18 cellular contexts compared by ENCODE assay signal in the genomic region with DNA sequence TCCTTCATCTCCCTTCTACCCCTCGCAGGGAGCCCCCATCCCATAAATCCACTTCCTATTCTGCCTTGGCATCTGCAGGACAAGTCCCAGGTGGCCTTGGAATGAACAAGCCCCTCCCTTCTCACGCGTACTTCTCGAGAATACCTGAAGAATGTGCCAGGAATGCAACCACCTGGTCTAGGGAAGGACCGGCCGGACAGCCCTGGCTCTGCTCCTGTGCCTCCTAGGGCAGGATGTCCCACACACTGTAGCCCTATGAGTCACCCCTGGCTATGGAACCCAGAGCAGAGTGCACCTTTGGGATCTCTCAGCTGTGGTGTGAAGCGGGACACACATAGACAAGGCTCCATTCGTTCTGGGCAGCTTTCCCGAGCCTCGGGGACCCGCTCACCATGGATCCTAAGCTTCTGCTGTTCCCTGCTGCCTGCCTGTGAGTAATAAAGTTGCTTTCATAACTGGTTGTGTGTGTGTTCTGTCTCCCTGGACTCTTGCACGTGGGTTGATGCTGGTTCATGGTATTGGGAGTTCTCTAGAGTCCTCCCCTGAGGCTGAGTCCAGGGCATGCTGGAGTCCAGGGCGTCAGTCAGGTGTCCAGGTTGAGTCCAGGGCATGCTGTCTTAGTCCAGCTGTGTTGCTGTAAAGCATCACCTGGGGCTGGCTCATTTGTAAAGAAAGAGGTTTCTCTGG. TPM values are rescaled to one million over a fixed set of nuclear protein-coding genes. Genes with fewer than 3 reads are reported as not detected.
DNase-seq lines count a peak whose midpoint lies in the region; ATAC-seq and TF ChIP-seq lines count a peak whose summit lies in the region.
"Had no signal": no experiment of that assay in that cellular context is flagged by ENCODE, and none has a peak within 500 bp of the region (broad histone marks: within the 10 kb centered on the region; RNA-seq: fewer than 3 reads in every experiment).

No MANE protein-coding gene starts in this region.

- TF ChIP-seq POLR2A in heart left ventricle (IDR thresholded peaks at IDR 0.05) = no peak

- peaks cover 9% of the 10 kb centered on the region for H3K27me3 Mint-ChIP-seq in activated CD8-positive, alpha-beta T cell treated with anti-CD3 and anti-CD28 coated beads, Interleukin-2, amount 10 ng/mL, durations not matched to agents 7 days and 5 days (ENCODE audit: low read depth)

- ATAC-seq in heart left ventricle (no peak), foreskin keratinocyte (peak; percentile 49), HG03565 (IDR thresholded peaks at IDR 0.05; ENCODE audit: unreplicated experiment) (no peak)
- no peak for ATAC-seq in activated CD8-positive, alpha-beta T cell treated with anti-CD3 and anti-CD28 coated beads, Interleukin-2, amount 10 ng/mL, durations not matched to agents 7 days and 5 days
- ATAC-seq: gastrocnemius medialis, GM12878 had no signal

- POLR2A ChIA-PET in activated CD8-positive, alpha-beta T cell treated with anti-CD3 and anti-CD28 coated beads, Interleukin-2, amount 10 ng/mL, durations not matched to agents 7 days and 5 days (lab: Charles Lee) = no interaction called here

- H3K27me3 ChIP-seq in heart left ventricle = peaks cover 0 to 18% (median 0%) of the 10 kb centered on the region in 9 donors
- H3K27me3 ChIP-seq in foreskin keratinocyte = peaks cover 9% of the 10 kb centered on the region
- H3K27me3 ChIP-seq: colonic mucosa had no signal

- no peak overlapping the region for H3K27ac Mint-ChIP-seq in activated CD8-positive, alpha-beta T cell treated with anti-CD3 and anti-CD28 coated beads, Interleukin-2, amount 10 ng/mL, durations not matched to agents 7 days and 5 days

- H3K36me3 Mint-ChIP-seq in activated CD8-positive, alpha-beta T cell treated with anti-CD3 and anti-CD28 coated beads, Interleukin-2, amount 10 ng/mL, durations not matched to agents 7 days and 5 days (ENCODE audit: low read depth) = no peaks in the 10 kb centered on the region

- DNase-seq in cardiac septum (ENCODE audit: low spot score) (peak; percentile 43), heart left ventricle (no peak), foreskin keratinocyte (peak; percentile 53 to 78), mesenteric fat pad (ENCODE audit: low spot score) (peak; percentile 79), caudate nucleus (lab: John Stamatoyannopoulos, UW) (no peak), NCI-H1694 (lab: John Stamatoyannopoulos, UW) (no peak)
- no peak for DNase-seq in activated CD8-positive, alpha-beta T cell treated with anti-CD3 and anti-CD28 coated beads, Interleukin-2, amount 10 ng/mL, durations not matched to agents 7 days and 5 days
- DNase-seq: activated CD4-positive, alpha-beta T cell treated with anti-CD3 and anti-CD28 coated beads for 48 hours; activated naive CD4-positive, alpha-beta T cell treated with anti-CD3 and anti-CD28 coated beads, Interleukin-2, amount 50 U/mL, for 16 hours; colonic mucosa; gastrocnemius medialis; GDM1; NCI-H1436 treated with DMSO at 0.1 percent for 48 hours; retina had no signal

- no peaks in the 10 kb centered on the region for H3K36me3 ChIP-seq in heart left ventricle
- H3K36me3 ChIP-seq: colonic mucosa, gastrocnemius medialis, thoracic aorta had no signal

- intact Hi-C loops in cardiac septum (cut with DNase I) (no loop called here), heart left ventricle (cut with DNase I) (no loop called here)

- no peak overlapping the region for H3K4me3 Mint-ChIP-seq in activated CD8-positive, alpha-beta T cell treated with anti-CD3 and anti-CD28 coated beads, Interleukin-2, amount 10 ng/mL, durations not matched to agents 7 days and 5 days

- no peaks in the 10 kb centered on the region for H3K9me3 Mint-ChIP-seq in activated CD8-positive, alpha-beta T cell treated with anti-CD3 and anti-CD28 coated beads, Interleukin-2, amount 10 ng/mL, durations not matched to agents 7 days and 5 days (ENCODE audit: insufficient read depth)

- H3K4me3 ChIP-seq in heart left ventricle = no peak overlapping the region
- H3K4me3 ChIP-seq: colonic mucosa, gastrocnemius medialis, GM12878, thoracic aorta had no signal

- H3K4me1 ChIP-seq in heart left ventricle = no peaks in the 10 kb centered on the region
- no peaks in the 10 kb centered on the region for H3K4me1 ChIP-seq in foreskin keratinocyte
- H3K4me1 ChIP-seq: colonic mucosa, gastrocnemius medialis had no signal

- CTCF ChIA-PET in activated CD8-positive, alpha-beta T cell treated with anti-CD3 and anti-CD28 coated beads, Interleukin-2, amount 10 ng/mL, durations not matched to agents 7 days and 5 days (lab: Charles Lee) = interaction anchor here (0.6 kb wide), 1 partner anchor 10 kb away, joined by 3 read pairs; no protein-coding TSS in a partner anchor

- H3K9me3 ChIP-seq in heart left ventricle = no peaks in the 10 kb centered on the region
- H3K9me3 ChIP-seq: colonic mucosa, gastrocnemius medialis, thoracic aorta had no signal

- no peaks in the 10 kb centered on the region for H3K4me1 Mint-ChIP-seq in activated CD8-positive, alpha-beta T cell treated with anti-CD3 and anti-CD28 coated beads, Interleukin-2, amount 10 ng/mL, durations not matched to agents 7 days and 5 days (ENCODE audit: low read depth)

- WGBS in heart left ventricle, 4 donors = 74 to 77% (median 76%) methylated on average over 13 of the region's 13 CpGs

- H3K27ac ChIP-seq in heart left ventricle (no peak overlapping the region), foreskin keratinocyte (no peak overlapping the region), caudate nucleus (ENCODE audit: low read depth, low read length) (no peak overlapping the region)
- H3K27ac ChIP-seq: colonic mucosa, gastrocnemius medialis, thoracic aorta had no signal

- no peak for TF ChIP-seq CTCF in heart left ventricle (IDR thresholded peaks at IDR 0.05)
- no peak for TF ChIP-seq CTCF in foreskin keratinocyte (conservative IDR thresholded peaks at IDR 0.05)

RNA-seq across cellular contexts. Expression of gene PDE6B, which starts 7.6 kb away (rescaled TPM):
- 4.8 TPM for total RNA-seq in cardiac septum
- 1 to 10 TPM in 8 of 9 donors, under 1 TPM in 1; 0.98 to 8.4 (median 3.6) TPM for total RNA-seq in heart left ventricle
- polyA plus RNA-seq in heart left ventricle = 1 to 10 TPM in 1 of 2 donors, under 1 TPM in 1; 0.61 to 1.9 TPM
- total RNA-seq in foreskin keratinocyte = 0.34 and 0.81 TPM in 2 replicates
- 0.34 and 0.45 TPM in 2 replicates for polyA plus RNA-seq in foreskin keratinocyte
- total RNA-seq in mesenteric fat pad = 2.9 TPM
- total RNA-seq in activated CD8-positive, alpha-beta T cell treated with anti-CD3 and anti-CD28 coated beads, Interleukin-2, amount 10 ng/mL, durations not matched to agents 7 days and 5 days = 10 to 100 TPM; 16.1 to 17.7 TPM
- total RNA-seq: gastrocnemius medialis had no signal

RNA-seq across cellular contexts. Expression of gene TMEM271, which starts 41.7 kb away (rescaled TPM):
- not detected for total RNA-seq in cardiac septum
- total RNA-seq in heart left ventricle = not detected
- not detected for polyA plus RNA-seq in heart left ventricle
- not detected in 2 replicates for total RNA-seq in foreskin keratinocyte
- not detected in 2 replicates for polyA plus RNA-seq in foreskin keratinocyte
- not detected for total RNA-seq in mesenteric fat pad
- total RNA-seq in activated CD8-positive, alpha-beta T cell treated with anti-CD3 and anti-CD28 coated beads, Interleukin-2, amount 10 ng/mL, durations not matched to agents 7 days and 5 days = not detected
- total RNA-seq: colonic mucosa, gastrocnemius medialis, GM12878, thoracic aorta had no signal
- polyA plus RNA-seq: BJ, GM12878 had no signal

RNA-seq across cellular contexts. Expression of gene ATP5ME, which starts 56.3 kb away (rescaled TPM):
- 734 TPM for total RNA-seq in cardiac septum
- total RNA-seq in heart left ventricle = 100 to 1,000 TPM; 210 to 906 (median 800) TPM
- 1,000 to 10,000 TPM in 1 of 2 donors, 100 to 1,000 TPM in 1; 552 to 2,413 TPM for polyA plus RNA-seq in heart left ventricle
- 578 and 609 TPM in 2 replicates for total RNA-seq in foreskin keratinocyte
- 880 and 886 TPM in 2 replicates for polyA plus RNA-seq in foreskin keratinocyte
- 210 TPM for total RNA-seq in mesenteric fat pad
- total RNA-seq in activated CD8-positive, alpha-beta T cell treated with anti-CD3 and anti-CD28 coated beads, Interleukin-2, amount 10 ng/mL, durations not matched to agents 7 days and 5 days = 100 to 1,000 TPM; 243 to 267 TPM

RNA-seq across cellular contexts. Expression of gene MYL5, which starts 56.6 kb away (rescaled TPM):
- total RNA-seq in cardiac septum (6.5 TPM), heart left ventricle (10 to 100 TPM in 2 of 9 donors, 1 to 10 TPM in 7; 1.4 to 12.9 (median 5.6) TPM), foreskin keratinocyte (5.0 and 5.1 TPM in 2 replicates), mesenteric fat pad (16.5 TPM)
- polyA plus RNA-seq in heart left ventricle (1 to 10 TPM; 2.0 to 4.4 TPM), foreskin keratinocyte (5.3 and 6.5 TPM in 2 replicates)
- 10 to 100 TPM; 11.6 to 19.3 TPM for total RNA-seq in activated CD8-positive, alpha-beta T cell treated with anti-CD3 and anti-CD28 coated beads, Interleukin-2, amount 10 ng/mL, durations not matched to agents 7 days and 5 days

Comparison
In these comparisons a context has a peak if more than half of its experiments do, and no peak if none do; other contexts are left out.
1. DNase-seq: peak in cardiac septum (single experiment), foreskin keratinocyte (2 of 2) and mesenteric fat pad (single experiment); none in heart left ventricle (0 of 5), caudate nucleus (0 of 61), activated CD8-positive, alpha-beta T cell treated with anti-CD3 and anti-CD28 coated beads, Interleukin-2, amount 10 ng/mL, durations not matched to agents 7 days and 5 days (single experiment) and NCI-H1694 (single experiment).